Comparison of ENCODE assay signal across 9 cellular contexts in the genomic region with DNA sequence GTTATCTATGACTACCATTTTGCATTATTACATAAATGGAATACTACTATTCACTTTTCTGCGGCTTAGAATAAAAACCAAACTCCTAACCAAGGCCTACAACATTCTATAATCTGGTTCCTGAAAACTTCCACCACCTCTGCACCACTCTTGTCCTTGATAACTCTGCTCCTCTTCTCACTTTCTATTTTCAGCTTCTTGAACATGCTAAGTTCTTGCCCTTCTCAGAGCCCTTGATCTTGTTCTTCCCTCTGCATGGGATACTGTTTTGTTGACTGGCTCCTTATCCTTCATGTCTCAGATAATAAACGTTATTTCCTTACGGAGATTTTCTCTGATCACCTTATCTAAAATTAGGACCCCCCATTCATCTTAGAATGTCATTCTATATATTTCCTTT.
"Had no signal": no experiment of that assay in that cellular context is flagged by ENCODE, and none has a peak within 500 bp of the region (broad histone marks: within the 10 kb centered on the region; RNA-seq: fewer than 3 reads in every experiment).

No MANE protein-coding gene starts in this region.

- H3K9me3 Mint-ChIP-seq: HFFc6, IgD-negative memory B cell had no signal

- H3K4me1 ChIP-seq: HAP-1 had no signal

- H3K4me3 Mint-ChIP-seq: HFFc6 had no signal

- H3K27ac Mint-ChIP-seq: HFFc6, IgD-negative memory B cell had no signal

- H3K27me3 Mint-ChIP-seq: IgD-negative memory B cell had no signal

- H3K27ac ChIP-seq: GM23248, HL-60 had no signal

- H3K4me3 ChIP-seq: GM23248, HAP-1 had no signal

- DNase-seq: GM23248, GOT3, H7, HFFc6 had no signal

- ATAC-seq: HCT116, HepG2 had no signal

- H3K9me3 ChIP-seq: HAP-1 had no signal
